Comparison of ENCODE assay signal across 1 cellular context in the genomic region with DNA sequence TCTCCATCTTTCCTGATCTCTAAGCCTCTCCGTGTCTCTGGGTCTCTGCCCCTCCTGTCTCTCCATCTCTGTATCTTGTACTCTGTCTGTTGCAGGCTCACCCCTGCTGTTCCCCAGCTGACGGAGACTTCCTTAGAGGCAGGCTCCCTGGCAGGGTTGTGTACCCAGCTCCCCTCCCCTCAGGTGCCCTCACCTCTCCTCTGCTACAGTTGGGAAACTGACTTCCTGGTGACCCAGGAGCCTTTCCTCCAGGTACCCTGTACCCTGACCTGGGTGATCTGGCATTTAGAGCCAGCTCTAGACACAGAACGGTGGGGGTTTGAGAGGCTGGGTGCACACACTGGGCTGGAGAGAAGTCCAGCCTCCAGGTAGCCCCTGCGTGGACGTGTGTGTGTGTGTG.
TF ChIP-seq lines count a peak whose summit lies in the region.

No MANE protein-coding gene starts in this region.

TF ChIP-seq in HEK293, 187 proteins besides CTCF, POLR2A, EP300 and RAD21:
- no peak for TF ChIP-seq ZNF248 (tag by site-specific recombination; IDR thresholded peaks at IDR 0.05)
- 0 out of 2 replicates have a peak, but pooled peaks have one; percentile 8 for TF ChIP-seq ZIC2 (tag by site-specific recombination; IDR thresholded peaks at IDR 0.05)
- TF ChIP-seq, protein P1, sequence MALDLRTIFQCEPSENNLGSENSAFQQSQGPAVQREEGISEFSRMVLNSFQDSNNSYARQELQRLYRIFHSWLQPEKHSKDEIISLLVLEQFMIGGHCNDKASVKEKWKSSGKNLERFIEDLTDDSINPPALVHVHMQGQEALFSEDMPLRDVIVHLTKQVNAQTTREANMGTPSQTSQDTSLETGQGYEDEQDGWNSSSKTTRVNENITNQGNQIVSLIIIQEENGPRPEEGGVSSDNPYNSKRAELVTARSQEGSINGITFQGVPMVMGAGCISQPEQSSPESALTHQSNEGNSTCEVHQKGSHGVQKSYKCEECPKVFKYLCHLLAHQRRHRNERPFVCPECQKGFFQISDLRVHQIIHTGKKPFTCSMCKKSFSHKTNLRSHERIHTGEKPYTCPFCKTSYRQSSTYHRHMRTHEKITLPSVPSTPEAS (tag by site-specific recombination; IDR thresholded peaks at IDR 0.05): peak; percentile 39; the same call in 1 of the 2 replicates
TF ChIP-seq in HEK293: peak in this region for 2.
